19 cellular contexts compared by ENCODE assay signal in genomic region chr6:140382351-140382750, GRCh38.
"Had no signal": no experiment of that assay in that cellular context is flagged by ENCODE, and none has a peak within 500 bp of the region (broad histone marks: within the 10 kb centered on the region; RNA-seq: fewer than 3 reads in every experiment).

No MANE protein-coding gene starts in this region.

- ATAC-seq: gastrocnemius medialis; heart right ventricle; naive thymus-derived CD4-positive, alpha-beta T cell; stimulated activated memory B cell treated with anti-CD40 and anti-IgM and Interleukin-4, amounts not matched to agents 10 μg/mL and 1 μg/mL and 100 μg/mL, for 72 hours had no signal

- H3K36me3 Mint-ChIP-seq: naive thymus-derived CD4-positive, alpha-beta T cell; stimulated activated memory B cell treated with anti-CD40 and anti-IgM and Interleukin-4, amounts not matched to agents 10 μg/mL and 1 μg/mL and 100 μg/mL, for 72 hours had no signal

- H3K27me3 Mint-ChIP-seq: activated CD4-positive, alpha-beta T cell treated with anti-CD3 and anti-CD28 coated beads, Interleukin-2, amount 10 ng/mL, durations not matched to agents 24 days and 14 days; central memory CD8-positive, alpha-beta T cell; stimulated activated memory B cell treated with anti-CD40 and anti-IgM and Interleukin-4, amounts not matched to agents 10 μg/mL and 1 μg/mL and 100 μg/mL, for 72 hours had no signal

- H3K4me1 ChIP-seq: gastrocnemius medialis, heart right ventricle, uterus had no signal

- DNase-seq: activated CD4-positive, alpha-beta T cell treated with anti-CD3 and anti-CD28 coated beads, Interleukin-2, amount 10 ng/mL, durations not matched to agents 24 days and 14 days; activated CD4-positive, CD25-positive, alpha-beta regulatory T cell; activated CD8-positive, alpha-beta memory T cell treated with anti-CD3 and anti-CD28 coated beads for 24 hours; activated naive CD4-positive, alpha-beta T cell treated with Interleukin-2 at 50 U/mL for 16 hours; anterior cingulate cortex; brain microvascular endothelial cell; cortex of kidney; effector memory CD4-positive, alpha-beta T cell; gastrocnemius medialis; heart right ventricle; naive thymus-derived CD4-positive, alpha-beta T cell; posterior cingulate gyrus; retina; uterus had no signal

- H3K27me3 ChIP-seq: brain microvascular endothelial cell, gastrocnemius medialis, heart right ventricle, uterus had no signal

- H3K9me3 ChIP-seq: gastrocnemius medialis, uterus had no signal

- H3K4me3 ChIP-seq: gastrocnemius medialis, heart right ventricle, lung, uterus had no signal

- H3K4me1 Mint-ChIP-seq: activated CD4-positive, alpha-beta T cell treated with anti-CD3 and anti-CD28 coated beads, Interleukin-2, amount 10 ng/mL, durations not matched to agents 24 days and 14 days; central memory CD8-positive, alpha-beta T cell; naive thymus-derived CD4-positive, alpha-beta T cell; stimulated activated memory B cell treated with anti-CD40 and anti-IgM and Interleukin-4, amounts not matched to agents 10 μg/mL and 1 μg/mL and 100 μg/mL, for 72 hours had no signal

- H3K27ac ChIP-seq: brain microvascular endothelial cell, gastrocnemius medialis, heart right ventricle, uterus had no signal

- H3K36me3 ChIP-seq: brain microvascular endothelial cell, gastrocnemius medialis, heart right ventricle, uterus had no signal

- H3K9me3 Mint-ChIP-seq: activated T-helper 1 cell treated with anti-CD3 and anti-CD28 coated beads, Interleukin-12 subunit alpha, Interleukin-12 subunit beta, Interleukin-2, Interleukin-4 antibody, amounts not matched to agents 30 ng/mL and 10 ng/mL and 1 ng/mL, durations not matched to agents 14 hours and 24 hours and 36 hours; T-helper 2 cell treated with Interferon-gamma antibody and Interleukin-4, amounts not matched to agents 5 μg/mL and 100 μg/mL, for 36 hours had no signal

- H3K27ac Mint-ChIP-seq: activated CD4-positive, alpha-beta T cell treated with anti-CD3 and anti-CD28 coated beads, Interleukin-2, amount 10 ng/mL, durations not matched to agents 24 days and 14 days; activated T-helper 1 cell treated with anti-CD3 and anti-CD28 coated beads, Interleukin-12 subunit alpha, Interleukin-12 subunit beta, Interleukin-2, Interleukin-4 antibody, amounts not matched to agents 30 ng/mL and 10 ng/mL and 1 ng/mL, durations not matched to agents 14 hours and 24 hours and 36 hours; naive thymus-derived CD4-positive, alpha-beta T cell; stimulated activated memory B cell treated with anti-CD40 and anti-IgM and Interleukin-4, amounts not matched to agents 10 μg/mL and 1 μg/mL and 100 μg/mL, for 72 hours; T-helper 2 cell treated with Interferon-gamma antibody and Interleukin-4, amounts not matched to agents 5 μg/mL and 100 μg/mL, for 36 hours had no signal

- H3K4me3 Mint-ChIP-seq: activated CD4-positive, alpha-beta T cell treated with anti-CD3 and anti-CD28 coated beads, Interleukin-2, amount 10 ng/mL, durations not matched to agents 24 days and 14 days; activated T-helper 1 cell treated with anti-CD3 and anti-CD28 coated beads, Interleukin-12 subunit alpha, Interleukin-12 subunit beta, Interleukin-2, Interleukin-4 antibody, amounts not matched to agents 30 ng/mL and 10 ng/mL and 1 ng/mL, durations not matched to agents 14 hours and 24 hours and 36 hours; central memory CD8-positive, alpha-beta T cell; naive thymus-derived CD4-positive, alpha-beta T cell; stimulated activated memory B cell treated with anti-CD40 and anti-IgM and Interleukin-4, amounts not matched to agents 10 μg/mL and 1 μg/mL and 100 μg/mL, for 72 hours; T-helper 2 cell treated with Interferon-gamma antibody and Interleukin-4, amounts not matched to agents 5 μg/mL and 100 μg/mL, for 36 hours had no signal
